In the genomic region with DNA sequence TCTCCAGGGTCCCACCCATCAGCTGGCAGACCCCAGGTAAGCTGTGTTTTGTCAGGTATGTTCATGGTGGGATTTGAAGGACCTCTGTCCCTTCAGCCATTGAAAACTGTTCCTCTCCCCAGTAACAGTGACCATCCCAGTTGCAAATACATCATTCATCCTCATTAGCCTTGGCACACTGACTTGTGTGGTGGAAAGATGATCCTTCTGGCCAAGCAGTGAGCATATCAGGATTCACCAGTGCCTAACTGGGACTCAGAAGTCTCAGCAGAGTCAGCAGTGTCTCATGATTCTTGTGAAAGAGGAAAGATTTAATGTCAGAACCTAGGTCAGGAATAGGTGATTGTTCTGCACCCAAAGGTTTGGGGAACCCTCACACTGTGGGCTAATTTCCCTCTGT, we compare ENCODE assay signal across 23 cellular contexts.
"Had no signal": no experiment of that assay in that cellular context is flagged by ENCODE, and none has a peak within 500 bp of the region (broad histone marks: within the 10 kb centered on the region; RNA-seq: fewer than 3 reads in every experiment).

No MANE protein-coding gene starts in this region.

- H3K36me3 ChIP-seq: left ventricle myocardium inferior, right lobe of liver, suprapubic skin had no signal

- H3K27ac ChIP-seq: left ventricle myocardium inferior, right lobe of liver, stomach, suprapubic skin, tibial artery had no signal

- ATAC-seq: activated CD4-positive, alpha-beta T cell treated with anti-CD3 and anti-CD28 coated beads for 36 hours; activated CD8-positive, alpha-beta memory T cell treated with anti-CD3 and anti-CD28 coated beads, Interleukin-2, amount 10 ng/mL, durations not matched to agents 7 days and 5 days; activated CD8-positive, alpha-beta T cell treated with anti-CD3 and anti-CD28 coated beads, Interleukin-2, amount 10 ng/mL, durations not matched to agents 7 days and 5 days; activated naive CD8-positive, alpha-beta T cell treated with anti-CD3 and anti-CD28 coated beads, Interleukin-2, amount 50 U/mL, for 24 hours; esophagus mucosa; mucosa of descending colon; right lobe of liver; stimulated activated memory B cell treated with anti-CD40 and anti-IgM and Interleukin-4, amounts not matched to agents 10 μg/mL and 1 μg/mL and 100 μg/mL, for 72 hours had no signal

- DNase-seq: activated B cell treated with CpG ODN at 0.5 μM for 24 hours; activated CD4-positive, alpha-beta T cell treated with anti-CD3 and anti-CD28 coated beads for 36 hours; activated CD8-positive, alpha-beta memory T cell treated with anti-CD3 and anti-CD28 coated beads, Interleukin-2, amount 10 ng/mL, durations not matched to agents 7 days and 5 days; activated CD8-positive, alpha-beta T cell treated with anti-CD3 and anti-CD28 coated beads, Interleukin-2, amount 10 ng/mL, durations not matched to agents 7 days and 5 days; activated naive CD8-positive, alpha-beta T cell treated with anti-CD3 and anti-CD28 coated beads, Interleukin-2, amount 50 U/mL, for 24 hours; activated T-cell treated with anti-CD3 and anti-CD28 coated beads, Interleukin-2, amount 50 U/mL, for 48 hours; amygdala; central memory CD4-positive, alpha-beta T cell; endodermal cell; glutamatergic neuron; left ventricle myocardium inferior; mesendoderm; mucosa of descending colon; right lobe of liver; small intestine; stimulated activated CD4-positive, alpha-beta T cell treated with anti-CD3 and anti-CD28 coated beads, Interleukin-4, amount 100 ng/mL, for 24 hours; stomach; T-helper 2 cell; tibial artery had no signal

- H3K4me3 ChIP-seq: left ventricle myocardium inferior, lung, mucosa of descending colon, right lobe of liver, stomach, suprapubic skin, tibial artery had no signal

- H3K27me3 ChIP-seq: right lobe of liver, stomach, suprapubic skin, tibial artery had no signal

- H3K9me3 ChIP-seq: left ventricle myocardium inferior, mucosa of descending colon, right lobe of liver, stomach, suprapubic skin, tibial artery had no signal
